ENCODE assay signal across 28 cellular contexts in the genomic region with DNA sequence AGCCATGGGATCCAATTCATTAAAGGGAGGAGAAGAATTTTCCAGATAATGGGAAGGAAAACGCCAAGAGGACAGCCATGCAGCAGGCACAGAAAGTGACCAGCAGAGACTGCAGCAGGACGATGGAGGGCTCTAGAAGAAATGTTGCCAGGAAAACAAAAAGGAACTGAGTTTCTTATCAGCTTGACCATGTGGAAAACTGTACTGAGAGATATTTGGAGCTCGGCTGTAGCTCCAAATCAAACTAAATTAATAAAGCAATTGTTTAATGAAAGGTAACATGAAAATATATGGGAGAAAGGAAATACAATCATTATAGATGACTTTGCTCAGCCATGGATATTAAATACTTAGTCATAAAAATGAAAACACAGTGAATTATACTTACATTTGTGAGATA.
"Had no signal": no experiment of that assay in that cellular context is flagged by ENCODE, and none has a peak within 500 bp of the region (broad histone marks: within the 10 kb centered on the region; RNA-seq: fewer than 3 reads in every experiment).

No MANE protein-coding gene starts in this region.

- H3K4me2 ChIP-seq: SK-N-SH had no signal

- H3K9ac ChIP-seq: SK-N-SH had no signal

- H3K27ac ChIP-seq: brain microvascular endothelial cell, Peyer's patch, SJSA1 had no signal

- H3K9me3 ChIP-seq: Peyer's patch, SJSA1, SK-N-SH had no signal

- H3K36me3 ChIP-seq: brain microvascular endothelial cell, Peyer's patch, SJSA1 had no signal

- H3K4me1 Mint-ChIP-seq: activated T-helper 17 cell treated with anti-CD3 and anti-CD28 coated beads, Interleukin-2, amount 50 U/mL, for 72 hours had no signal

- H3K4me1 ChIP-seq: Peyer's patch had no signal

- H3K9me2 ChIP-seq: SK-N-SH had no signal

- H3K9me3 Mint-ChIP-seq: activated CD4-positive, alpha-beta T cell treated with anti-CD3 and anti-CD28 coated beads, Interleukin-2, amount 10 ng/mL, durations not matched to agents 24 days and 14 days; activated CD8-positive, alpha-beta T cell treated with anti-CD3 and anti-CD28 coated beads for 36 hours; activated naive CD8-positive, alpha-beta T cell treated with anti-CD3 and anti-CD28 coated beads for 36 hours; activated T-helper 17 cell treated with anti-CD3 and anti-CD28 coated beads, Interleukin-2, amount 50 U/mL, for 72 hours; T-helper 1 cell treated with Interleukin-12 subunit alpha and Interleukin-12 subunit beta and Interleukin-4 antibody, amounts not matched to agents 30 μg/mL and 1 μg/mL, for 36 hours; T-helper 2 cell treated with Interferon-gamma antibody and Interleukin-4, amounts not matched to agents 5 μg/mL and 100 μg/mL, for 36 hours had no signal

- H3K36me3 Mint-ChIP-seq: activated naive CD8-positive, alpha-beta T cell treated with anti-CD3 and anti-CD28 coated beads for 36 hours had no signal

- H3K4me3 Mint-ChIP-seq: activated CD4-positive, alpha-beta T cell treated with anti-CD3 and anti-CD28 coated beads, Interleukin-2, amount 10 ng/mL, durations not matched to agents 24 days and 14 days; activated CD8-positive, alpha-beta T cell treated with anti-CD3 and anti-CD28 coated beads for 36 hours; activated naive CD8-positive, alpha-beta T cell treated with anti-CD3 and anti-CD28 coated beads for 36 hours; activated T-cell treated with anti-CD3 and anti-CD28 coated beads, Interleukin-2, amount 50 U/mL, for 72 hours; activated T-helper 17 cell treated with anti-CD3 and anti-CD28 coated beads, Interleukin-2, amount 50 U/mL, for 72 hours; T-helper 1 cell treated with Interleukin-12 subunit alpha and Interleukin-12 subunit beta and Interleukin-4 antibody, amounts not matched to agents 30 μg/mL and 1 μg/mL, for 36 hours; T-helper 2 cell treated with Interferon-gamma antibody and Interleukin-4, amounts not matched to agents 5 μg/mL and 100 μg/mL, for 36 hours had no signal

- H3K27me3 Mint-ChIP-seq: activated CD8-positive, alpha-beta T cell treated with anti-CD3 and anti-CD28 coated beads for 36 hours; activated naive CD8-positive, alpha-beta T cell treated with anti-CD3 and anti-CD28 coated beads for 36 hours; activated T-helper 17 cell treated with anti-CD3 and anti-CD28 coated beads, Interleukin-2, amount 50 U/mL, for 72 hours had no signal

- H3K4me3 ChIP-seq: Peyer's patch, SJSA1 had no signal

- H3K27me3 ChIP-seq: brain microvascular endothelial cell, Peyer's patch, SJSA1 had no signal

- H3K27ac Mint-ChIP-seq: activated CD4-positive, alpha-beta T cell treated with anti-CD3 and anti-CD28 coated beads, Interleukin-2, amount 10 ng/mL, durations not matched to agents 24 days and 14 days; activated CD8-positive, alpha-beta T cell treated with anti-CD3 and anti-CD28 coated beads for 36 hours; activated naive CD8-positive, alpha-beta T cell treated with anti-CD3 and anti-CD28 coated beads for 36 hours; activated T-cell treated with anti-CD3 and anti-CD28 coated beads, Interleukin-2, amount 50 U/mL, for 72 hours; activated T-helper 17 cell treated with anti-CD3 and anti-CD28 coated beads, Interleukin-2, amount 50 U/mL, for 72 hours; T-helper 1 cell treated with Interleukin-12 subunit alpha and Interleukin-12 subunit beta and Interleukin-4 antibody, amounts not matched to agents 30 μg/mL and 1 μg/mL, for 36 hours; T-helper 2 cell treated with Interferon-gamma antibody and Interleukin-4, amounts not matched to agents 5 μg/mL and 100 μg/mL, for 36 hours had no signal

- DNase-seq: activated CD4-positive, alpha-beta T cell treated with anti-CD3 and anti-CD28 coated beads, Interleukin-2, amount 10 ng/mL, durations not matched to agents 24 days and 14 days; activated CD4-positive, alpha-beta T cell treated with anti-CD3 and anti-CD28 coated beads, Interleukin-2, amount 50 U/mL, for 4 hours; activated CD8-positive, alpha-beta T cell treated with anti-CD3 and anti-CD28 coated beads for 36 hours; activated effector memory CD4-positive, alpha-beta T cell treated with anti-CD3 and anti-CD28 coated beads, Interleukin-2, amount 50 U/mL, for 16 hours; activated naive CD4-positive, alpha-beta T cell; activated naive CD4-positive, alpha-beta T cell treated with anti-CD3 and anti-CD28 coated beads, Interleukin-2, amount 50 U/mL, for 16 hours; activated naive CD8-positive, alpha-beta T cell treated with anti-CD3 and anti-CD28 coated beads for 36 hours; activated T-cell treated with anti-CD3 and anti-CD28 coated beads, Interleukin-2, amount 50 U/mL, for 1 hour; activated T-cell treated with anti-CD3 and anti-CD28 coated beads, Interleukin-2, amount 50 U/mL, for 72 hours; amniotic stem cell; aorta; brain microvascular endothelial cell; central memory CD4-positive, alpha-beta T cell; NCI-H1105; NCI-H1417 treated with DMSO at 0.1 percent for 48 hours; NCI-H1694; NCI-H1930; NCI-H345; NCI-H524 treated with DMSO at 0.1 percent for 48 hours; PC-3; Peyer's patch; RPMI8226; SHP77 treated with DMSO at 0.1 percent for 48 hours; SK-N-SH had no signal
